Comparison of ENCODE assay signal across 8 cellular contexts in genomic region chr10:62816179-62817119, GRCh38. TPM values are rescaled to one million over a fixed set of nuclear protein-coding genes. Genes with fewer than 3 reads are reported as not detected.
DNase-seq lines count a peak whose midpoint lies in the region; ATAC-seq and TF ChIP-seq lines count a peak whose summit lies in the region.

Gene EGR2 (minus strand): TSS chr10:62816366. CDS start chr10:62816029, 337 bp downstream.

- CTCF ChIA-PET in T-cell (lab: Charles Lee), result interaction anchor here (0.5 to 4.5 kb wide), 29 partner anchors 10 to 552 kb away, joined by 3 to 97 read pairs (median 5); partner anchors contain the start of genes ADO (in 1 of the 2) and NRBF2 (in 1 of the 2)

- peaks cover 31 to 32% of the 10 kb centered on the region in 2 donors for H3K4me1 ChIP-seq in adrenal gland (replicated peaks in 1 of 2)

- no peaks in the 10 kb centered on the region for H3K36me3 ChIP-seq in adrenal gland (replicated peaks in 1 of 2)

- WGBS in adrenal gland, 4 donors, result 0% methylated on average over 30 to 54 of the region's 54 CpGs

- peak within 1 kb of the TSS in 3 of 4 donors; percentile 23 to 76 (median 59) for H3K4me3 ChIP-seq in adrenal gland

- intact Hi-C loops in adrenal gland (cut with DNase I) (loop anchor here in 1 of 2 donors (5.0 kb wide), 1 partner anchor 204 kb away; no protein-coding TSS in a partner anchor), cardiac septum (cut with DNase I) (loop anchor here (2.0 to 5.0 kb wide), 7 partner anchors 54 to 379 kb away; no protein-coding TSS in a partner anchor)

- ATAC-seq in HG02642 (IDR thresholded peaks at IDR 0.05; ENCODE audit: poor library complexity, unreplicated experiment) (peak; percentile 79), T-cell (replicated peaks in 1 of 4) (peak; percentile 85 to 86 (median 86))

- H3K4me3 Mint-ChIP-seq in T-cell (peak within 1 kb of the TSS; percentile 86 to 97 (median 95)), type B pancreatic cell (peak within 1 kb of the TSS; percentile 98)

- H3K27ac Mint-ChIP-seq in T-cell (peak within 1 kb of the TSS; percentile 91 to 93), type B pancreatic cell (peak within 1 kb of the TSS; percentile 96)

- no peak for TF ChIP-seq CTCF in adrenal gland (IDR thresholded peaks at IDR 0.05)
- no peak for TF ChIP-seq CTCF in type B pancreatic cell (conservative IDR thresholded peaks at IDR 0.05)

- H3K36me3 Mint-ChIP-seq in T-cell (no peaks in the 10 kb centered on the region), type B pancreatic cell (peaks cover 9% of the 10 kb centered on the region)

- peaks cover 23 to 44% of the 10 kb centered on the region in 2 donors for H3K27me3 Mint-ChIP-seq in T-cell
- H3K27me3 Mint-ChIP-seq in type B pancreatic cell, result peaks cover 88% of the 10 kb centered on the region

- no peaks in the 10 kb centered on the region for H3K9me3 ChIP-seq in adrenal gland (replicated peaks in 1 of 3)

- peak within 1 kb of the TSS; percentile 34 to 94 (median 81) for H3K27ac ChIP-seq in adrenal gland

- POLR2A ChIA-PET in T-cell (lab: Charles Lee), result interaction anchor here (0.5 to 1.6 kb wide), 10 partner anchors 10 to 633 kb away, joined by 3 to 8 read pairs (median 4); partner anchors contain the start of gene ADO (in 1 of the 2)

- no peaks in the 10 kb centered on the region for H3K9me3 Mint-ChIP-seq in T-cell
- no peaks in the 10 kb centered on the region for H3K9me3 Mint-ChIP-seq in type B pancreatic cell

- peaks cover 28% of the 10 kb centered on the region for H3K27me3 ChIP-seq in adrenal gland

- DNase-seq in NCI-H1105 treated with DMSO at 0.1 percent for 48 hours (lab: John Stamatoyannopoulos, UW) (peak; percentile 82), T-cell (peak; percentile 92 to 98 (median 95)), adrenal gland (peak; percentile 92 to 97 (median 94)), cardiac septum (ENCODE audit: low spot score) (peak; percentile 98), pons (ENCODE audit: low spot score) (peak; percentile 96), type B pancreatic cell (ENCODE audit: extremely low spot score, unreplicated experiment) (peak; percentile 90)

- peaks cover 46 to 54% (median 51%) of the 10 kb centered on the region in 3 donors for H3K4me1 Mint-ChIP-seq in T-cell
- peaks cover 16% of the 10 kb centered on the region for H3K4me1 Mint-ChIP-seq in type B pancreatic cell (ENCODE audit: unreplicated experiment)

- TF ChIP-seq POLR2A in GM10847 (IDR thresholded peaks at IDR 0.05; ENCODE audit: extremely low read depth, insufficient read length) (peak; percentile 22), adrenal gland (IDR thresholded peaks at IDR 0.05) (peak in 1 of 2 donors; percentile 42)

RNA-seq across cellular contexts. Expression of gene EGR2, which starts in this region (rescaled TPM):
- total RNA-seq in T-cell (1 to 10 TPM in 4 of 5 donors, under 1 TPM in 1; 0.90 to 2.7 (median 2.5) TPM), adrenal gland (1 to 10 TPM in 4 of 8 donors, under 1 TPM in 4; 0.24 to 6.8 (median 0.84) TPM), cardiac septum (4.8 TPM), type B pancreatic cell (ENCODE audit: low replicate concordance) (17.6 and 26.7 TPM in 2 replicates)
- polyA plus RNA-seq in adrenal gland, result 1 to 10 TPM; 1.8 to 4.2 (median 2.3) TPM

Comparison
In these comparisons a context has a peak if more than half of its experiments do, and no peak if none do; other contexts are left out.
1. Peak in every context shown above with its lines: DNase-seq, ATAC-seq, H3K4me3 ChIP-seq and H3K27ac ChIP-seq.